1 cellular context compared by ENCODE assay signal in the genomic region with DNA sequence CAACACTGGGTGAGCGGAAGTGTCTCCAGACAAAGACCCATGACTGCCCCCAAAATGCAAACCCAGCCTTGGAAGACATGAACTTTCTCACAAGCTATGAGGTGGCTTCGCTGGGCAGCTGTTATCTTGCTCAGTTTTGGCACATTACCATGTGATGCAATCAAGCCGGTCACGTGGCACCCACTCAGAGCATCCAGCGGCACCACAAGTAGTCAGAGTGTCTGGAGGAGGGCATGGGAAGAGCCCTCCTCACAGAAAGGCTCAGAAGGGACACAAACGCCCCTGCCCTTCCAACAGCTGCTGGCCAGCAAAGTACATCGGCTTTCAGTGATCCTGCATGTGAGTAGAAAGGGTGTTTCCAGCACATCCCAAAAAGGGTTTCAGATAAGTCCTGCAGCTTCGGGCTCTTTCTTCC.
A peak's percentile ranks its signal among the peaks of the same experiment; 100 is the strongest.
TF ChIP-seq lines count a peak whose summit lies in the region.

No MANE protein-coding gene starts in this region.

TF ChIP-seq in K562, 482 proteins besides CTCF, POLR2A, EP300 and RAD21 (continued from another document and continues in another):
- TF ChIP-seq FOXK1 (CRISPR knock-in tag; IDR thresholded peaks at IDR 0.05; ENCODE audit: borderline replicate concordance) (no peak), MTA3 (IDR thresholded peaks at IDR 0.05; ENCODE audit: borderline replicate concordance) (0 out of 2 replicates have a peak, but pooled peaks have one; percentile 61), KDM4B (IDR thresholded peaks at IDR 0.05; ENCODE audit: borderline replicate concordance in 2 of 2, low read depth in 1 of 2) (no peak; a peak in 1 of 4 replicates), ZNF76 (CRISPR knock-in tag; IDR thresholded peaks at IDR 0.05; ENCODE audit: borderline replicate concordance) (peak; percentile 48; the same call in 1 of the 2 replicates), NR2F6 (CRISPR knock-in tag; IDR thresholded peaks at IDR 0.05) (no peak), TEAD4 (IDR thresholded peaks at IDR 0.05; ENCODE audit: low read length) (peak; percentile 23; the same call in 1 of the 2 replicates), TEAD4 (CRISPR knock-in tag; IDR thresholded peaks at IDR 0.05; ENCODE audit: borderline replicate concordance) (no peak), MYNN (IDR thresholded peaks at IDR 0.05) (peak; percentile 40; the same call in 1 of the 2 replicates), MYNN (CRISPR knock-in tag; IDR thresholded peaks at IDR 0.05) (no peak), SMC3 (conservative IDR thresholded peaks at IDR 0.05; ENCODE audit: insufficient read depth, low read depth, low read length) (no peak), FOXJ2 (tag; IDR thresholded peaks at IDR 0.05) (peak; percentile 79; the same call in 1 of the 2 replicates), SOX6 (IDR thresholded peaks at IDR 0.05) (peak; percentile 34; the same call in 1 of the 2 replicates), CEBPB (tag; IDR thresholded peaks at IDR 0.05) (peak; percentile 98), PRPF4 (IDR thresholded peaks at IDR 0.05; ENCODE audit: insufficient read depth, low read depth, low read length, poor library complexity, severe bottlenecking) (no peak), ZNF431 (CRISPR knock-in tag; IDR thresholded peaks at IDR 0.05) (0 out of 2 replicates have a peak, but pooled peaks have one; percentile 51), NCOR1 (IDR thresholded peaks at IDR 0.05) (no peak), RCOR1 (IDR thresholded peaks at IDR 0.05; ENCODE audit: borderline replicate concordance in 1 of 2, low read depth in 2 of 2, low read length in 2 of 2) (peak in 1 of 2 experiments; percentile 84; a peak in 2 of 4 replicates), ZNF583 (CRISPR knock-in tag; IDR thresholded peaks at IDR 0.05) (0 out of 2 replicates have a peak, but pooled peaks have one; percentile 59), ARID1B (IDR thresholded peaks at IDR 0.05) (peak; percentile 56; the same call in 1 of the 2 replicates), LEF1 (IDR thresholded peaks at IDR 0.05) (peak; percentile 18; the same call in 1 of the 2 replicates), MAZ (CRISPR knock-in tag; conservative IDR thresholded peaks at IDR 0.05 in 1 of 2, IDR thresholded peaks at IDR 0.05 in 1 of 2) (peak; percentile 51; a peak in 1 of 4 replicates), U2AF1 (optimal IDR thresholded peaks at IDR 0.05; ENCODE audit: low read depth, low read length) (no peak), XRCC3 (IDR thresholded peaks at IDR 0.05) (no peak), ZZZ3 (IDR thresholded peaks at IDR 0.05) (no peak), MYC (IDR thresholded peaks at IDR 0.05; ENCODE audit: low read depth, low read length) (peak; percentile 83), MYC (CRISPR knock-in tag; IDR thresholded peaks at IDR 0.05; ENCODE audit: borderline replicate concordance, low read depth) (peak; percentile 39; the same call in 1 of the 2 replicates), PHF8 (IDR thresholded peaks at IDR 0.05; ENCODE audit: borderline replicate concordance, low read length) (no peak), SMARCA4 (IDR thresholded peaks at IDR 0.05) (peak; percentile 51; the same call in 1 of the 2 replicates), ZBTB1 (CRISPR knock-in tag; IDR thresholded peaks at IDR 0.05; ENCODE audit: borderline replicate concordance, low read depth) (0 out of 2 replicates have a peak, but pooled peaks have one; percentile 20), NEUROD1 (IDR thresholded peaks at IDR 0.05; ENCODE audit: borderline replicate concordance, low read depth, low read length, partially characterized antibody) (peak; percentile 15), HDAC2 (IDR thresholded peaks at IDR 0.05) (peak; percentile 55; the same call in 1 of the 2 replicates), ZNF282 (CRISPR knock-in tag; IDR thresholded peaks at IDR 0.05) (no peak), CTBP1 (IDR thresholded peaks at IDR 0.05; ENCODE audit: borderline replicate concordance) (peak; percentile 82; the same call in 1 of the 2 replicates), TRIM24 (IDR thresholded peaks at IDR 0.05) (peak; percentile 48 to 70; a peak in 2 of 4 replicates)
- TF ChIP-seq, protein P1, sequence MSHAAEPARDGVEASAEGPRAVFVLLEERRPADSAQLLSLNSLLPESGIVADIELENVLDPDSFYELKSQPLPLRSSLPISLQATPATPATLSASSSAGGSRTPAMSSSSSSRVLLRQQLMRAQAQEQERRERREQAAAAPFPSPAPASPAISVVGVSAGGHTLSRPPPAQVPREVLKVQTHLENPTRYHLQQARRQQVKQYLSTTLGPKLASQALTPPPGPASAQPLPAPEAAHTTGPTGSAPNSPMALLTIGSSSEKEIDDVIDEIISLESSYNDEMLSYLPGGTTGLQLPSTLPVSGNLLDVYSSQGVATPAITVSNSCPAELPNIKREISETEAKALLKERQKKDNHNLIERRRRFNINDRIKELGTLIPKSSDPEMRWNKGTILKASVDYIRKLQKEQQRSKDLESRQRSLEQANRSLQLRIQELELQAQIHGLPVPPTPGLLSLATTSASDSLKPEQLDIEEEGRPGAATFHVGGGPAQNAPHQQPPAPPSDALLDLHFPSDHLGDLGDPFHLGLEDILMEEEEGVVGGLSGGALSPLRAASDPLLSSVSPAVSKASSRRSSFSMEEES (CRISPR knock-in tag; IDR thresholded peaks at IDR 0.05), result peak; percentile 95
- TF ChIP-seq, protein P2, sequence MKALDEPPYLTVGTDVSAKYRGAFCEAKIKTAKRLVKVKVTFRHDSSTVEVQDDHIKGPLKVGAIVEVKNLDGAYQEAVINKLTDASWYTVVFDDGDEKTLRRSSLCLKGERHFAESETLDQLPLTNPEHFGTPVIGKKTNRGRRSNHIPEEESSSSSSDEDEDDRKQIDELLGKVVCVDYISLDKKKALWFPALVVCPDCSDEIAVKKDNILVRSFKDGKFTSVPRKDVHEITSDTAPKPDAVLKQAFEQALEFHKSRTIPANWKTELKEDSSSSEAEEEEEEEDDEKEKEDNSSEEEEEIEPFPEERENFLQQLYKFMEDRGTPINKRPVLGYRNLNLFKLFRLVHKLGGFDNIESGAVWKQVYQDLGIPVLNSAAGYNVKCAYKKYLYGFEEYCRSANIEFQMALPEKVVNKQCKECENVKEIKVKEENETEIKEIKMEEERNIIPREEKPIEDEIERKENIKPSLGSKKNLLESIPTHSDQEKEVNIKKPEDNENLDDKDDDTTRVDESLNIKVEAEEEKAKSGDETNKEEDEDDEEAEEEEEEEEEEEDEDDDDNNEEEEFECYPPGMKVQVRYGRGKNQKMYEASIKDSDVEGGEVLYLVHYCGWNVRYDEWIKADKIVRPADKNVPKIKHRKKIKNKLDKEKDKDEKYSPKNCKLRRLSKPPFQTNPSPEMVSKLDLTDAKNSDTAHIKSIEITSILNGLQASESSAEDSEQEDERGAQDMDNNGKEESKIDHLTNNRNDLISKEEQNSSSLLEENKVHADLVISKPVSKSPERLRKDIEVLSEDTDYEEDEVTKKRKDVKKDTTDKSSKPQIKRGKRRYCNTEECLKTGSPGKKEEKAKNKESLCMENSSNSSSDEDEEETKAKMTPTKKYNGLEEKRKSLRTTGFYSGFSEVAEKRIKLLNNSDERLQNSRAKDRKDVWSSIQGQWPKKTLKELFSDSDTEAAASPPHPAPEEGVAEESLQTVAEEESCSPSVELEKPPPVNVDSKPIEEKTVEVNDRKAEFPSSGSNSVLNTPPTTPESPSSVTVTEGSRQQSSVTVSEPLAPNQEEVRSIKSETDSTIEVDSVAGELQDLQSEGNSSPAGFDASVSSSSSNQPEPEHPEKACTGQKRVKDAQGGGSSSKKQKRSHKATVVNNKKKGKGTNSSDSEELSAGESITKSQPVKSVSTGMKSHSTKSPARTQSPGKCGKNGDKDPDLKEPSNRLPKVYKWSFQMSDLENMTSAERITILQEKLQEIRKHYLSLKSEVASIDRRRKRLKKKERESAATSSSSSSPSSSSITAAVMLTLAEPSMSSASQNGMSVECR (CRISPR knock-in tag; IDR thresholded peaks at IDR 0.05), result no peak
- TF ChIP-seq, protein P3, sequence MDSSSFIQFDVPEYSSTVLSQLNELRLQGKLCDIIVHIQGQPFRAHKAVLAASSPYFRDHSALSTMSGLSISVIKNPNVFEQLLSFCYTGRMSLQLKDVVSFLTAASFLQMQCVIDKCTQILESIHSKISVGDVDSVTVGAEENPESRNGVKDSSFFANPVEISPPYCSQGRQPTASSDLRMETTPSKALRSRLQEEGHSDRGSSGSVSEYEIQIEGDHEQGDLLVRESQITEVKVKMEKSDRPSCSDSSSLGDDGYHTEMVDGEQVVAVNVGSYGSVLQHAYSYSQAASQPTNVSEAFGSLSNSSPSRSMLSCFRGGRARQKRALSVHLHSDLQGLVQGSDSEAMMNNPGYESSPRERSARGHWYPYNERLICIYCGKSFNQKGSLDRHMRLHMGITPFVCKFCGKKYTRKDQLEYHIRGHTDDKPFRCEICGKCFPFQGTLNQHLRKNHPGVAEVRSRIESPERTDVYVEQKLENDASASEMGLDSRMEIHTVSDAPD (CRISPR knock-in tag; IDR thresholded peaks at IDR 0.05), result no peak
- TF ChIP-seq, protein P4, sequence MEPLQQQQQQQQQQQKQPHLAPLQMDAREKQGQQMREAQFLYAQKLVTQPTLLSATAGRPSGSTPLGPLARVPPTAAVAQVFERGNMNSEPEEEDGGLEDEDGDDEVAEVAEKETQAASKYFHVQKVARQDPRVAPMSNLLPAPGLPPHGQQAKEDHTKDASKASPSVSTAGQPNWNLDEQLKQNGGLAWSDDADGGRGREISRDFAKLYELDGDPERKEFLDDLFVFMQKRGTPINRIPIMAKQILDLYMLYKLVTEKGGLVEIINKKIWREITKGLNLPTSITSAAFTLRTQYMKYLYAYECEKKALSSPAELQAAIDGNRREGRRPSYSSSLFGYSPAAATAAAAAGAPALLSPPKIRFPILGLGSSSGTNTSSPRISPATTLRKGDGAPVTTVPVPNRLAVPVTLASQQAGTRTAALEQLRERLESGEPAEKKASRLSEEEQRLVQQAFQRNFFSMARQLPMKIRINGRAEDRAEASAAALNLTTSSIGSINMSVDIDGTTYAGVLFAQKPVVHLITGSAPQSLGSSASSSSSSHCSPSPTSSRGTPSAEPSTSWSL (CRISPR knock-in tag; IDR thresholded peaks at IDR 0.05; ENCODE audit: borderline replicate concordance), result peak; percentile 90; the same call in 1 of the 2 replicates
- TF ChIP-seq, protein P5, sequence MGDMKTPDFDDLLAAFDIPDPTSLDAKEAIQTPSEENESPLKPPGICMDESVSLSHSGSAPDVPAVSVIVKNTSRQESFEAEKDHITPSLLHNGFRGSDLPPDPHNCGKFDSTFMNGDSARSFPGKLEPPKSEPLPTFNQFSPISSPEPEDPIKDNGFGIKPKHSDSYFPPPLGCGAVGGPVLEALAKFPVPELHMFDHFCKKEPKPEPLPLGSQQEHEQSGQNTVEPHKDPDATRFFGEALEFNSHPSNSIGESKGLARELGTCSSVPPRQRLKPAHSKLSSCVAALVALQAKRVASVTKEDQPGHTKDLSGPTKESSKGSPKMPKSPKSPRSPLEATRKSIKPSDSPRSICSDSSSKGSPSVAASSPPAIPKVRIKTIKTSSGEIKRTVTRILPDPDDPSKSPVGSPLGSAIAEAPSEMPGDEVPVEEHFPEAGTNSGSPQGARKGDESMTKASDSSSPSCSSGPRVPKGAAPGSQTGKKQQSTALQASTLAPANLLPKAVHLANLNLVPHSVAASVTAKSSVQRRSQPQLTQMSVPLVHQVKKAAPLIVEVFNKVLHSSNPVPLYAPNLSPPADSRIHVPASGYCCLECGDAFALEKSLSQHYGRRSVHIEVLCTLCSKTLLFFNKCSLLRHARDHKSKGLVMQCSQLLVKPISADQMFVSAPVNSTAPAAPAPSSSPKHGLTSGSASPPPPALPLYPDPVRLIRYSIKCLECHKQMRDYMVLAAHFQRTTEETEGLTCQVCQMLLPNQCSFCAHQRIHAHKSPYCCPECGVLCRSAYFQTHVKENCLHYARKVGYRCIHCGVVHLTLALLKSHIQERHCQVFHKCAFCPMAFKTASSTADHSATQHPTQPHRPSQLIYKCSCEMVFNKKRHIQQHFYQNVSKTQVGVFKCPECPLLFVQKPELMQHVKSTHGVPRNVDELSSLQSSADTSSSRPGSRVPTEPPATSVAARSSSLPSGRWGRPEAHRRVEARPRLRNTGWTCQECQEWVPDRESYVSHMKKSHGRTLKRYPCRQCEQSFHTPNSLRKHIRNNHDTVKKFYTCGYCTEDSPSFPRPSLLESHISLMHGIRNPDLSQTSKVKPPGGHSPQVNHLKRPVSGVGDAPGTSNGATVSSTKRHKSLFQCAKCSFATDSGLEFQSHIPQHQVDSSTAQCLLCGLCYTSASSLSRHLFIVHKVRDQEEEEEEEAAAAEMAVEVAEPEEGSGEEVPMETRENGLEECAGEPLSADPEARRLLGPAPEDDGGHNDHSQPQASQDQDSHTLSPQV (IDR thresholded peaks at IDR 0.05), result peak; percentile 70
- TF ChIP-seq, protein P6, sequence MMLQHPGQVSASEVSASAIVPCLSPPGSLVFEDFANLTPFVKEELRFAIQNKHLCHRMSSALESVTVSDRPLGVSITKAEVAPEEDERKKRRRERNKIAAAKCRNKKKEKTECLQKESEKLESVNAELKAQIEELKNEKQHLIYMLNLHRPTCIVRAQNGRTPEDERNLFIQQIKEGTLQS (IDR thresholded peaks at IDR 0.05), result peak; percentile 95
- TF ChIP-seq, protein P6 (CRISPR knock-in tag; conservative IDR thresholded peaks at IDR 0.05), result no peak
- TF ChIP-seq, protein P7, sequence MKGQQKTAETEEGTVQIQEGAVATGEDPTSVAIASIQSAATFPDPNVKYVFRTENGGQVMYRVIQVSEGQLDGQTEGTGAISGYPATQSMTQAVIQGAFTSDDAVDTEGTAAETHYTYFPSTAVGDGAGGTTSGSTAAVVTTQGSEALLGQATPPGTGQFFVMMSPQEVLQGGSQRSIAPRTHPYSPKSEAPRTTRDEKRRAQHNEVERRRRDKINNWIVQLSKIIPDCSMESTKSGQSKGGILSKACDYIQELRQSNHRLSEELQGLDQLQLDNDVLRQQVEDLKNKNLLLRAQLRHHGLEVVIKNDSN (CRISPR knock-in tag; IDR thresholded peaks at IDR 0.05), result peak; percentile 95
- TF ChIP-seq, protein P8, sequence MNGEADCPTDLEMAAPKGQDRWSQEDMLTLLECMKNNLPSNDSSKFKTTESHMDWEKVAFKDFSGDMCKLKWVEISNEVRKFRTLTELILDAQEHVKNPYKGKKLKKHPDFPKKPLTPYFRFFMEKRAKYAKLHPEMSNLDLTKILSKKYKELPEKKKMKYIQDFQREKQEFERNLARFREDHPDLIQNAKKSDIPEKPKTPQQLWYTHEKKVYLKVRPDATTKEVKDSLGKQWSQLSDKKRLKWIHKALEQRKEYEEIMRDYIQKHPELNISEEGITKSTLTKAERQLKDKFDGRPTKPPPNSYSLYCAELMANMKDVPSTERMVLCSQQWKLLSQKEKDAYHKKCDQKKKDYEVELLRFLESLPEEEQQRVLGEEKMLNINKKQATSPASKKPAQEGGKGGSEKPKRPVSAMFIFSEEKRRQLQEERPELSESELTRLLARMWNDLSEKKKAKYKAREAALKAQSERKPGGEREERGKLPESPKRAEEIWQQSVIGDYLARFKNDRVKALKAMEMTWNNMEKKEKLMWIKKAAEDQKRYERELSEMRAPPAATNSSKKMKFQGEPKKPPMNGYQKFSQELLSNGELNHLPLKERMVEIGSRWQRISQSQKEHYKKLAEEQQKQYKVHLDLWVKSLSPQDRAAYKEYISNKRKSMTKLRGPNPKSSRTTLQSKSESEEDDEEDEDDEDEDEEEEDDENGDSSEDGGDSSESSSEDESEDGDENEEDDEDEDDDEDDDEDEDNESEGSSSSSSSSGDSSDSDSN (IDR thresholded peaks at IDR 0.05; ENCODE audit: borderline replicate concordance in 1 of 2, low read depth in 2 of 2, low read length in 2 of 2), result 0 out of 4 replicates have a peak, but pooled peaks of 1 of the 2 experiments have one; percentile 17
